Comparison of ENCODE assay signal across 29 cellular contexts in genomic region chr2:150669492-150669891, GRCh38.
"Had no signal": no experiment of that assay in that cellular context is flagged by ENCODE, and none has a peak within 500 bp of the region (broad histone marks: within the 10 kb centered on the region; RNA-seq: fewer than 3 reads in every experiment).

No MANE protein-coding gene starts in this region.

- DNase-seq: colonic mucosa; cortex of kidney; dermis blood vessel endothelial cell; dorsolateral prefrontal cortex; effector CD4-positive, alpha-beta T cell; effector CD8-positive, alpha-beta T cell; effector memory CD4-positive, alpha-beta T cell; effector memory CD8-positive, alpha-beta T cell; endodermal cell; erythroblast; esophagus squamous epithelium; foreskin fibroblast; foreskin keratinocyte; foreskin melanocyte; gastrocnemius medialis; glutamatergic neuron; head of caudate nucleus; heart left ventricle; heart right ventricle had no signal

- H3K4me1 Mint-ChIP-seq: endodermal cell had no signal

- ATAC-seq: effector memory CD8-positive, alpha-beta T cell; esophagus mucosa; foreskin keratinocyte; gastrocnemius medialis; gastroesophageal sphincter; heart left ventricle; heart right ventricle had no signal

- FAIRE-seq: colon, endometrium, endothelial cell of umbilical vein, frontal cortex had no signal

- H3K27ac ChIP-seq: colonic mucosa, coronary artery, dorsolateral prefrontal cortex, epithelial cell of prostate, esophagus muscularis mucosa, esophagus squamous epithelium, foreskin keratinocyte, gastrocnemius medialis, gastroesophageal sphincter, heart left ventricle, heart right ventricle had no signal

- H3K4me3 ChIP-seq: colonic mucosa, coronary artery, dorsolateral prefrontal cortex, esophagus muscularis mucosa, esophagus squamous epithelium, gastrocnemius medialis, gastroesophageal sphincter, heart left ventricle, heart right ventricle had no signal

- H3K4me3 Mint-ChIP-seq: dendritic cell treated with granulocyte-macrophage colony-stimulating factor and Interleukin-4, amounts not matched to agents 40 ng/mL and 50 ng/mL, for 4 days; effector memory CD8-positive, alpha-beta T cell; endodermal cell had no signal

- H3K4me1 ChIP-seq: colonic mucosa, esophagus muscularis mucosa, esophagus squamous epithelium, foreskin keratinocyte, gastrocnemius medialis, gastroesophageal sphincter, heart left ventricle, heart right ventricle had no signal

- H3K27ac Mint-ChIP-seq: dendritic cell treated with granulocyte-macrophage colony-stimulating factor and Interleukin-4, amounts not matched to agents 40 ng/mL and 50 ng/mL, for 4 days; effector memory CD8-positive, alpha-beta T cell; endodermal cell had no signal

- H3K9me3 ChIP-seq: colonic mucosa, esophagus muscularis mucosa, esophagus squamous epithelium, gastrocnemius medialis, gastroesophageal sphincter, heart left ventricle had no signal

- H3K27me3 ChIP-seq: colonic mucosa, dorsolateral prefrontal cortex, esophagus muscularis mucosa, esophagus squamous epithelium, foreskin keratinocyte, gastrocnemius medialis, gastroesophageal sphincter, heart left ventricle, heart right ventricle had no signal

- H3K36me3 ChIP-seq: colonic mucosa, esophagus muscularis mucosa, esophagus squamous epithelium, gastrocnemius medialis, gastroesophageal sphincter, heart left ventricle, heart right ventricle had no signal
